Comparison of ENCODE assay signal across 10 cellular contexts in the genomic region with DNA sequence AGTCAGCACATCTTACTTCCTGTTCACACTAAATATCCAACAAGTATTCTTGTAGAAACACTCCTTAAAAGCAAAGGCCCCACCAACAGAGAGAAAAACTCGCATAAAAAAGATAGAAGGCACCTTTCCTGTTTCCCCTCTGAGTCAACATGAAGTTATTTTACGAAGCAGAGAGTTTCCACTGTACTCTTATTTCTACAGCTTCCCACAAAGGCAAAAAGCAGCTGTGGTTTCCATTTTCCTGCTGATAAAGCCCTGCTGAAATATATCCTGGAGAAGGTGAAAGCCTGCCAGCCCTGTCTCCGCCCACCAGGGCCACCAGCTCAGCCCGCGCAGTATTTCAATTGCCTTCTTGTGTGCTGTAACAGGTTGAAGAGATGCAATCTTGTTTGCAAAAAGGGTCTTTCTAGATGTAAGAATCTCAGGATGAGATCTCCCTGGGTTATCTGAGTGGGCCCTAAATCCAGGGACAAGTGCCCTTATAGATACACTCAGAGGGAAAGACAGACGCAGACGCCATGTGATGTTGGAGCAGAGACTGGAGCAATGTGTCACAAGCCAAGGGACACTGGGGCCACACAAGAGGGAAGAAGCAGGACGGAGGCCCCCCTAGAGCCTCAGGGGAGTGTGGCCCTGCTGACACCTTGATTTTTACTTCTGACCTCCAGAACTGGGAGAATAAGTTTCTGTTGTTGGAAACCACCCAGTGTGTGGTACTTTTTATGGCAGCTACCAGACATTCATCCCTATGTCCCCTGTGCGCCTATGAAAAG. TPM values are rescaled to one million over a fixed set of nuclear protein-coding genes. Genes with fewer than 3 reads are reported as not detected.
A peak's percentile ranks its signal among the peaks of the same experiment; 100 is the strongest.
DNase-seq lines count a peak whose midpoint lies in the region; ATAC-seq and TF ChIP-seq lines count a peak whose summit lies in the region.
"Had no signal": no experiment of that assay in that cellular context is flagged by ENCODE, and none has a peak within 500 bp of the region (broad histone marks: within the 10 kb centered on the region; RNA-seq: fewer than 3 reads in every experiment).

No MANE protein-coding gene starts in this region.

- no peaks in the 10 kb centered on the region for H3K27me3 Mint-ChIP-seq in endodermal cell (ENCODE audit: insufficient read depth)

- 53 to 62% (median 57%) methylated on average over 9 of the region's 9 CpGs for WGBS in heart left ventricle, 4 donors
- WGBS in endodermal cell (ENCODE audit: insufficient coverage in 1 of 2, insufficient read length in 1 of 2), 2 experiments, result 89% methylated on average over 6 to 9 of the region's 9 CpGs

- H3K36me3 Mint-ChIP-seq in endodermal cell (ENCODE audit: low read depth), result peaks cover 28% of the 10 kb centered on the region

- H3K27me3 ChIP-seq in heart left ventricle (no peaks in the 10 kb centered on the region), endodermal cell (ENCODE audit: control insufficient read depth, insufficient read depth, low read length, poor library complexity, severe bottlenecking) (no peaks in the 10 kb centered on the region)

- DNase-seq in activated gamma-delta T cell treated with Interleukin-2 at 50 U/mL for 16 hours (peak; percentile 44), activated gamma-delta T cell (lab: John Stamatoyannopoulos, UW) (no peak), heart left ventricle (peak in 1 of 5 donors; percentile 51), endodermal cell (no peak), D341Med (ENCODE audit: low spot score) (no peak)
- DNase-seq in activated CD8-positive, alpha-beta memory T cell treated with anti-CD3 and anti-CD28 coated beads, Interleukin-2, amount 50 U/mL, for 4 hours, result peak; percentile 69
- peak; percentile 56 for DNase-seq in stimulated activated CD8-positive, alpha-beta memory T cell treated with anti-CD3 and anti-CD28 coated beads, Interleukin-12 subunit alpha, Interleukin-12 subunit beta, amount 100 ng/mL, for 1 hour (ENCODE audit: low read depth)

- H3K27ac Mint-ChIP-seq in endodermal cell, result no peak overlapping the region

- no peak overlapping the region for H3K4me3 Mint-ChIP-seq in endodermal cell

- no peaks in the 10 kb centered on the region for H3K9me3 Mint-ChIP-seq in endodermal cell

- H3K27ac ChIP-seq in heart left ventricle (peak overlapping the region in 2 of 12 donors; percentile 4 to 72), endodermal cell (ENCODE audit: low read depth, low read length) (no peak overlapping the region)
- H3K27ac ChIP-seq: parathyroid adenoma, SJCRH30 had no signal

- H3K9me3 ChIP-seq in heart left ventricle (no peaks in the 10 kb centered on the region), endodermal cell (ENCODE audit: control insufficient read depth, low read length) (no peaks in the 10 kb centered on the region)
- H3K9me3 ChIP-seq: SJCRH30 had no signal

- peak in 1 of 12 donors; percentile 9 for TF ChIP-seq CTCF in heart left ventricle (IDR thresholded peaks at IDR 0.05)
- TF ChIP-seq CTCF in endodermal cell (conservative IDR thresholded peaks at IDR 0.05), result no peak

- H3K4me1 ChIP-seq in heart left ventricle, result peaks cover 0 to 69% (median 12%) of the 10 kb centered on the region in 12 donors
- no peaks in the 10 kb centered on the region for H3K4me1 ChIP-seq in endodermal cell (ENCODE audit: control insufficient read depth, insufficient read depth, low read length)
- H3K4me1 ChIP-seq: parathyroid adenoma, SJCRH30 had no signal

- TF ChIP-seq POLR2A in heart left ventricle (IDR thresholded peaks at IDR 0.05), result no peak

- peak in 3 of 4 donors; percentile 60 to 77 (median 66) for ATAC-seq in heart left ventricle
- ATAC-seq in GM21576 (IDR thresholded peaks at IDR 0.05; ENCODE audit: unreplicated experiment), result no peak

- peak overlapping the region in 1 of 12 donors; percentile 31 for H3K4me3 ChIP-seq in heart left ventricle
- no peak overlapping the region for H3K4me3 ChIP-seq in endodermal cell (ENCODE audit: low read length)
- H3K4me3 ChIP-seq: SJCRH30 had no signal

- intact Hi-C loops in heart left ventricle (cut with DNase I), result no loop called here

- H3K4me1 Mint-ChIP-seq in endodermal cell, result peaks cover 1% of the 10 kb centered on the region

- H3K36me3 ChIP-seq in heart left ventricle (peaks cover 0 to 19% (median 0%) of the 10 kb centered on the region in 9 donors), endodermal cell (ENCODE audit: control insufficient read depth, insufficient read depth, low read length) (no peaks in the 10 kb centered on the region)
- H3K36me3 ChIP-seq: SJCRH30 had no signal

- H3K9ac ChIP-seq in endodermal cell (ENCODE audit: extremely low read depth, low read length, poor library complexity, severe bottlenecking), result no peak overlapping the region
- H3K9ac ChIP-seq: parathyroid adenoma had no signal

RNA-seq across cellular contexts. Expression of gene SEMA4D, which starts 19.9 kb away (rescaled TPM):
- 10 to 100 TPM; 12.8 to 59.8 (median 20.3) TPM for total RNA-seq in heart left ventricle
- polyA plus RNA-seq in heart left ventricle, result 1 to 10 TPM; 4.0 to 8.1 TPM
- total RNA-seq in endodermal cell, result 10 to 100 TPM; 42.8 to 51.0 TPM
- polyA plus RNA-seq in endodermal cell (2013, experiment 1 of 2), result 19.7 TPM
- polyA plus RNA-seq in endodermal cell (2013, experiment 2 of 2), result 18.5 TPM
- total RNA-seq: SJCRH30 had no signal

Comparison
In these comparisons a context has a peak if more than half of its experiments do, and no peak if none do; other contexts are left out.
1. DNase-seq: peak in activated gamma-delta T cell treated with Interleukin-2 at 50 U/mL for 16 hours (single experiment), activated CD8-positive, alpha-beta memory T cell treated with anti-CD3 and anti-CD28 coated beads, Interleukin-2, amount 50 U/mL, for 4 hours (single experiment) and stimulated activated CD8-positive, alpha-beta memory T cell treated with anti-CD3 and anti-CD28 coated beads, Interleukin-12 subunit alpha, Interleukin-12 subunit beta, amount 100 ng/mL, for 1 hour (single experiment); none in activated gamma-delta T cell (single experiment), endodermal cell (single experiment) and D341Med (single experiment).